Comparison of ENCODE assay signal across 9 cellular contexts in the genomic region with DNA sequence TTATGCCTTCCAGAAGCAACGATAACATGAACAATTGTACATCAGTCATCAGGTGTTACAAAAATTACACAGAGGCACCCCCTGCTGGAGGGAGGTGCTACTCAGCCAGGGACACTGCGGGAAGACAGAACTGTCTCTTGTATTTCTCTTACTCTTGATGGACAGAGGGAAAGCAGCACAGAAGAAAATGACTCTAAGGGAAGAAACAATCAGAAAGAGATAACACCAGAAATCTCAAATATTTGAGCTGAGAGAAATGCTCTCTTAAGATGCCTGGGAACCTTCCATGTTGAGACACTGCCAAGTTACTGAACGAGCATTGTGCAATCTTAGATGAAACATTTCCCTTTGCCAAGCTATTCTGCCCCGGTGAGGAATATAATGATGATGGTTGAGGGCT.
DNase-seq lines count a peak whose midpoint lies in the region; ATAC-seq and TF ChIP-seq lines count a peak whose summit lies in the region.
"Had no signal": no experiment of that assay in that cellular context is flagged by ENCODE, and none has a peak within 500 bp of the region (broad histone marks: within the 10 kb centered on the region; RNA-seq: fewer than 3 reads in every experiment).

No MANE protein-coding gene starts in this region.

- DNase-seq in Daoy (ENCODE audit: low read depth) (peak; percentile 36), HS-5 (ENCODE audit: low read depth) (peak; percentile 42), WERI-Rb-1 (peak; percentile 57), DMS114 treated with DMSO at 0.1 percent for 48 hours (lab: John Stamatoyannopoulos, UW; ENCODE audit: unreplicated experiment) (no peak)
- no peak for DNase-seq in activated CD8-positive, alpha-beta memory T cell treated with anti-CD3 and anti-CD28 coated beads for 24 hours
- DNase-seq: activated CD4-positive, alpha-beta T cell treated with anti-CD3 and anti-CD28 coated beads for 4 hours had no signal

- H3K27me3 ChIP-seq in WERI-Rb-1 (ENCODE audit: insufficient read depth, low read depth, severe bottlenecking): no peaks in the 10 kb centered on the region
- no peaks in the 10 kb centered on the region for H3K27me3 ChIP-seq in liver (ENCODE audit: control insufficient read depth in 4 of 4, insufficient read depth in 4 of 4, low read length in 3 of 4)

- peak; percentile 68; the same call in 1 of the 2 replicates for TF ChIP-seq CTCF in WERI-Rb-1 (IDR thresholded peaks at IDR 0.05; ENCODE audit: low read depth, low read length)
- no peak for TF ChIP-seq CTCF in liver (IDR thresholded peaks at IDR 0.05; ENCODE audit: low read depth, low read length, missing input control)

- H3K4me1 ChIP-seq in liver (ENCODE audit: control insufficient read depth in 4 of 4, insufficient read depth in 4 of 4, low read length in 3 of 4): no peaks in the 10 kb centered on the region

- TF ChIP-seq RAD21 in liver (IDR thresholded peaks at IDR 0.05): peak; percentile 9 to 13

- no peak overlapping the region for H3K9ac ChIP-seq in liver (ENCODE audit: low read depth in 1 of 2, low read length in 2 of 2)

- H3K9me3 ChIP-seq in WERI-Rb-1 (ENCODE audit: severe bottlenecking) (no peaks in the 10 kb centered on the region), liver (ENCODE audit: control insufficient read depth in 4 of 4, low read length in 3 of 4) (no peaks in the 10 kb centered on the region)

- H3K4me3 ChIP-seq in WERI-Rb-1 (ENCODE audit: low read depth, low read length) (no peak overlapping the region), liver (ENCODE audit: low read depth in 1 of 3, low read length in 3 of 3) (no peak overlapping the region)

- no peak for ATAC-seq in HG03457 (IDR thresholded peaks at IDR 0.05; ENCODE audit: unreplicated experiment)
- ATAC-seq in HG02678 (IDR thresholded peaks at IDR 0.05; ENCODE audit: unreplicated experiment): no peak

- 47% methylated on average over 4 of the region's 4 CpGs for WGBS in liver

- no peak overlapping the region for H3K27ac ChIP-seq in WERI-Rb-1
- no peak overlapping the region for H3K27ac ChIP-seq in liver (ENCODE audit: low read depth in 1 of 2, low read length in 2 of 2)

- no peaks in the 10 kb centered on the region for H3K36me3 ChIP-seq in WERI-Rb-1
- H3K36me3 ChIP-seq in liver (ENCODE audit: control insufficient read depth in 4 of 4, insufficient read depth in 3 of 4, low read depth in 1 of 4, low read length in 3 of 4): no peaks in the 10 kb centered on the region

TF ChIP-seq in liver, 16 proteins besides CTCF, POLR2A, EP300 and RAD21:
- TF ChIP-seq GABPA (IDR thresholded peaks at IDR 0.05 in 1 of 2, conservative IDR thresholded peaks at IDR 0.05 in 1 of 2) (no peak), FOXA2 (IDR thresholded peaks at IDR 0.05) (no peak), JUND (IDR thresholded peaks at IDR 0.05) (no peak), NR2F2 (IDR thresholded peaks at IDR 0.05) (no peak), HNF4A (conservative IDR thresholded peaks at IDR 0.05) (no peak), TAF1 (conservative IDR thresholded peaks at IDR 0.05) (no peak), HNF4G (IDR thresholded peaks at IDR 0.05) (no peak), EGR1 (IDR thresholded peaks at IDR 0.05; ENCODE audit: low read depth in 2 of 2) (no peak), RXRA (IDR thresholded peaks at IDR 0.05) (no peak), SP1 (IDR thresholded peaks at IDR 0.05) (no peak), FOXA1 (IDR thresholded peaks at IDR 0.05) (no peak), YY1 (IDR thresholded peaks at IDR 0.05) (no peak)
- TF ChIP-seq, protein P1, sequence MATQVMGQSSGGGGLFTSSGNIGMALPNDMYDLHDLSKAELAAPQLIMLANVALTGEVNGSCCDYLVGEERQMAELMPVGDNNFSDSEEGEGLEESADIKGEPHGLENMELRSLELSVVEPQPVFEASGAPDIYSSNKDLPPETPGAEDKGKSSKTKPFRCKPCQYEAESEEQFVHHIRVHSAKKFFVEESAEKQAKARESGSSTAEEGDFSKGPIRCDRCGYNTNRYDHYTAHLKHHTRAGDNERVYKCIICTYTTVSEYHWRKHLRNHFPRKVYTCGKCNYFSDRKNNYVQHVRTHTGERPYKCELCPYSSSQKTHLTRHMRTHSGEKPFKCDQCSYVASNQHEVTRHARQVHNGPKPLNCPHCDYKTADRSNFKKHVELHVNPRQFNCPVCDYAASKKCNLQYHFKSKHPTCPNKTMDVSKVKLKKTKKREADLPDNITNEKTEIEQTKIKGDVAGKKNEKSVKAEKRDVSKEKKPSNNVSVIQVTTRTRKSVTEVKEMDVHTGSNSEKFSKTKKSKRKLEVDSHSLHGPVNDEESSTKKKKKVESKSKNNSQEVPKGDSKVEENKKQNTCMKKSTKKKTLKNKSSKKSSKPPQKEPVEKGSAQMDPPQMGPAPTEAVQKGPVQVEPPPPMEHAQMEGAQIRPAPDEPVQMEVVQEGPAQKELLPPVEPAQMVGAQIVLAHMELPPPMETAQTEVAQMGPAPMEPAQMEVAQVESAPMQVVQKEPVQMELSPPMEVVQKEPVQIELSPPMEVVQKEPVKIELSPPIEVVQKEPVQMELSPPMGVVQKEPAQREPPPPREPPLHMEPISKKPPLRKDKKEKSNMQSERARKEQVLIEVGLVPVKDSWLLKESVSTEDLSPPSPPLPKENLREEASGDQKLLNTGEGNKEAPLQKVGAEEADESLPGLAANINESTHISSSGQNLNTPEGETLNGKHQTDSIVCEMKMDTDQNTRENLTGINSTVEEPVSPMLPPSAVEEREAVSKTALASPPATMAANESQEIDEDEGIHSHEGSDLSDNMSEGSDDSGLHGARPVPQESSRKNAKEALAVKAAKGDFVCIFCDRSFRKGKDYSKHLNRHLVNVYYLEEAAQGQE (IDR thresholded peaks at IDR 0.05): no peak
- TF ChIP-seq, protein P2, sequence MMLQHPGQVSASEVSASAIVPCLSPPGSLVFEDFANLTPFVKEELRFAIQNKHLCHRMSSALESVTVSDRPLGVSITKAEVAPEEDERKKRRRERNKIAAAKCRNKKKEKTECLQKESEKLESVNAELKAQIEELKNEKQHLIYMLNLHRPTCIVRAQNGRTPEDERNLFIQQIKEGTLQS (IDR thresholded peaks at IDR 0.05): no peak
- TF ChIP-seq, protein P3, sequence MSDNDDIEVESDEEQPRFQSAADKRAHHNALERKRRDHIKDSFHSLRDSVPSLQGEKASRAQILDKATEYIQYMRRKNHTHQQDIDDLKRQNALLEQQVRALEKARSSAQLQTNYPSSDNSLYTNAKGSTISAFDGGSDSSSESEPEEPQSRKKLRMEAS (IDR thresholded peaks at IDR 0.05): no peak
- TF ChIP-seq, protein P4, sequence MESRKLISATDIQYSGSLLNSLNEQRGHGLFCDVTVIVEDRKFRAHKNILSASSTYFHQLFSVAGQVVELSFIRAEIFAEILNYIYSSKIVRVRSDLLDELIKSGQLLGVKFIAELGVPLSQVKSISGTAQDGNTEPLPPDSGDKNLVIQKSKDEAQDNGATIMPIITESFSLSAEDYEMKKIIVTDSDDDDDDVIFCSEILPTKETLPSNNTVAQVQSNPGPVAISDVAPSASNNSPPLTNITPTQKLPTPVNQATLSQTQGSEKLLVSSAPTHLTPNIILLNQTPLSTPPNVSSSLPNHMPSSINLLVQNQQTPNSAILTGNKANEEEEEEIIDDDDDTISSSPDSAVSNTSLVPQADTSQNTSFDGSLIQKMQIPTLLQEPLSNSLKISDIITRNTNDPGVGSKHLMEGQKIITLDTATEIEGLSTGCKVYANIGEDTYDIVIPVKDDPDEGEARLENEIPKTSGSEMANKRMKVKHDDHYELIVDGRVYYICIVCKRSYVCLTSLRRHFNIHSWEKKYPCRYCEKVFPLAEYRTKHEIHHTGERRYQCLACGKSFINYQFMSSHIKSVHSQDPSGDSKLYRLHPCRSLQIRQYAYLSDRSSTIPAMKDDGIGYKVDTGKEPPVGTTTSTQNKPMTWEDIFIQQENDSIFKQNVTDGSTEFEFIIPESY (IDR thresholded peaks at IDR 0.05): no peak
TF ChIP-seq in liver: peak in this region for 0.

Comparison
In these comparisons a context has a peak if more than half of its experiments do, and no peak if none do; other contexts are left out.
1. DNase-seq: peak in Daoy (single experiment), HS-5 (single experiment) and WERI-Rb-1 (single experiment); none in activated CD8-positive, alpha-beta memory T cell treated with anti-CD3 and anti-CD28 coated beads for 24 hours (single experiment) and DMS114 treated with DMSO at 0.1 percent for 48 hours (single experiment).